Comparison of ENCODE assay signal across 12 cellular contexts in the genomic region with DNA sequence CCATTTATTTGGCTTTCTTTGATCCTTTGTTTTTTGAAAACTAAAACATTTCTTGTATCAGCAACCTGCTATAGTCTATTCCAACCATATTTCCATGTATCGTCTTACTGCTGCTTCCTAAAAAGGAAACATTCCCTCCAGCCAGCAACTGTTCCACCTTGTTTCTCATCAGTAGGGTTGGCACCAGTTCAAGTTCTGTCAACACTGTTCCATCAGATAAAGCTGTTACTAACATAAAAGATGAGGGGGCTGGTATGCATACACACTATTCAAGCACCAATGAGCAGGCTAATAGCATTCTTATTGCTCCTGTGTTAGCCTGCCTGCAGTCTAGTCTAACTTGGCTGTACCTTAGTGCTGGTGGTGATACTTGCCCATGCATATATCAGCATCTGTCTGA.
A peak's percentile ranks its signal among the peaks of the same experiment; 100 is the strongest.
DNase-seq lines count a peak whose midpoint lies in the region; ATAC-seq and TF ChIP-seq lines count a peak whose summit lies in the region.
"Had no signal": no experiment of that assay in that cellular context is flagged by ENCODE, and none has a peak within 500 bp of the region (broad histone marks: within the 10 kb centered on the region; RNA-seq: fewer than 3 reads in every experiment).

No MANE protein-coding gene starts in this region.

- H3K27ac Mint-ChIP-seq in activated CD8-positive, alpha-beta memory T cell treated with anti-CD3 and anti-CD28 coated beads, Interleukin-2, amount 10 ng/mL, durations not matched to agents 7 days and 5 days = no peak overlapping the region
- H3K27ac Mint-ChIP-seq: H9 had no signal

- H3K4me1 Mint-ChIP-seq in activated CD8-positive, alpha-beta memory T cell treated with anti-CD3 and anti-CD28 coated beads, Interleukin-2, amount 10 ng/mL, durations not matched to agents 7 days and 5 days = no peaks in the 10 kb centered on the region
- H3K4me1 Mint-ChIP-seq: H9 had no signal

- DNase-seq in NCI-H1436 treated with DMSO at 0.1 percent for 48 hours (lab: John Stamatoyannopoulos, UW) = peak; percentile 8
- DNase-seq in NCI-H1436 (lab: John Stamatoyannopoulos, UW) = no peak
- peak; percentile 95 for DNase-seq in NCI-H2171 treated with DMSO at 0.1 percent for 48 hours (lab: John Stamatoyannopoulos, UW)
- peak; percentile 40 to 64 for DNase-seq in cardiac fibroblast (ENCODE audit: low read depth in 2 of 2)
- DNase-seq in pulmonary artery endothelial cell (ENCODE audit: low read depth, low spot score) = peak; percentile 15
- DNase-seq in activated CD8-positive, alpha-beta memory T cell treated with anti-CD3 and anti-CD28 coated beads, Interleukin-2, amount 10 ng/mL, durations not matched to agents 7 days and 5 days = no peak
- DNase-seq: H9, T-helper 1 cell had no signal

- no peaks in the 10 kb centered on the region for H3K9me3 Mint-ChIP-seq in activated CD8-positive, alpha-beta memory T cell treated with anti-CD3 and anti-CD28 coated beads, Interleukin-2, amount 10 ng/mL, durations not matched to agents 7 days and 5 days (ENCODE audit: low read depth)
- H3K9me3 Mint-ChIP-seq: H9 had no signal

- H3K4me3 Mint-ChIP-seq in activated CD8-positive, alpha-beta memory T cell treated with anti-CD3 and anti-CD28 coated beads, Interleukin-2, amount 10 ng/mL, durations not matched to agents 7 days and 5 days = no peak overlapping the region
- H3K4me3 Mint-ChIP-seq: H9 had no signal

- H3K4me3 ChIP-seq in cardiac fibroblast (replicated peaks in 1 of 2; ENCODE audit: low read depth in 2 of 2, low read length in 2 of 2) = no peak overlapping the region
- H3K4me3 ChIP-seq: A549, gastroesophageal sphincter had no signal

- peaks cover 2% of the 10 kb centered on the region for H3K36me3 Mint-ChIP-seq in activated CD8-positive, alpha-beta memory T cell treated with anti-CD3 and anti-CD28 coated beads, Interleukin-2, amount 10 ng/mL, durations not matched to agents 7 days and 5 days

- no peak for ATAC-seq in esophagus mucosa
- ATAC-seq in HG03045 (IDR thresholded peaks at IDR 0.05; ENCODE audit: unreplicated experiment) = no peak
- no peak for ATAC-seq in activated CD8-positive, alpha-beta memory T cell treated with anti-CD3 and anti-CD28 coated beads, Interleukin-2, amount 10 ng/mL, durations not matched to agents 7 days and 5 days
- ATAC-seq: A549, gastroesophageal sphincter had no signal

- no peak for TF ChIP-seq CTCF in cardiac fibroblast (IDR thresholded peaks at IDR 0.05; ENCODE audit: low read depth, low read length)

- CTCF ChIA-PET in activated CD8-positive, alpha-beta memory T cell treated with anti-CD3 and anti-CD28 coated beads, Interleukin-2, amount 10 ng/mL, durations not matched to agents 7 days and 5 days (lab: Charles Lee) = no interaction called here

- no peaks in the 10 kb centered on the region for H3K27me3 Mint-ChIP-seq in activated CD8-positive, alpha-beta memory T cell treated with anti-CD3 and anti-CD28 coated beads, Interleukin-2, amount 10 ng/mL, durations not matched to agents 7 days and 5 days

Comparison
In these comparisons a context has a peak if more than half of its experiments do, and no peak if none do; other contexts are left out.
1. DNase-seq: peak in NCI-H1436 treated with DMSO at 0.1 percent for 48 hours (single experiment), NCI-H2171 treated with DMSO at 0.1 percent for 48 hours (single experiment), cardiac fibroblast (2 of 2) and pulmonary artery endothelial cell (single experiment); none in NCI-H1436 (single experiment) and activated CD8-positive, alpha-beta memory T cell treated with anti-CD3 and anti-CD28 coated beads, Interleukin-2, amount 10 ng/mL, durations not matched to agents 7 days and 5 days (single experiment).